21 cellular contexts compared by ENCODE assay signal in the genomic region with DNA sequence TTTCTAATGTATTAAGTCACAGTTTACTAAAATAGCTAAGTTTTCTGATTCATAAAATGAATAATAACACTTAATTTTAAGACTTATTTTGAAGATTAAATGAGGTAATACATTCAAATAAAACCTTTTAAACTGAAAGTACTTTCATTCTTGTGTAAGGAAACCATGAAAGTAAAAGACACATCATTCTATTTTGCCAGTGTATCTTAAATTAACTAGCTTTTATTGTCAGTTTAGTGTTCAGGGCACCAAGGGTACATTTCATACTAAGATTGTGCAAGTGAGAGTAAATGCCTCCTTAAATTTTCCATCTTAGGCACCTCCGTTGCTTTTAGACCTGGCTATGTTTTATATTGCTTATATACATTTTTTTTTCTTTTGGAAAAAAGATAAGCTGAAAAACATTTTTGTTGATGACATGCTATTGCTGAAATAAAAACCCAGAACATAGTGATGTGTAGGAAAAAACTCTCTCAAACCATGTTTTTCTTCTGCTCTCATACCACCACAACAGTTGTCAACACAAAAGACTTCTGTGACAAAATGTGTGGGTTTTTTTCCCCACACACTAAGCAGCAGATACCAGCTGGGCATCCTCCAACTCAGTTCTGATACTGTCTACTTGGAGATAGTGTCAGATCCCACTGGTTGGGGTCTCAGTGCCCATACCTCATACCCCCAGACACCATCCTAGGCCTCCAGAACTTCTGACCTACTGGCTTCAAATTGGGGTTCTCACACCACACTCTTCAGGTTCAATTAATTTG. TPM values are rescaled to one million over a fixed set of nuclear protein-coding genes. Genes with fewer than 3 reads are reported as not detected.
A peak's percentile ranks its signal among the peaks of the same experiment; 100 is the strongest.
DNase-seq lines count a peak whose midpoint lies in the region; ATAC-seq and TF ChIP-seq lines count a peak whose summit lies in the region.
"Had no signal": no experiment of that assay in that cellular context is flagged by ENCODE, and none has a peak within 500 bp of the region (broad histone marks: within the 10 kb centered on the region; RNA-seq: fewer than 3 reads in every experiment).

No MANE protein-coding gene starts in this region.

- H3K27me3 ChIP-seq in tibial artery (no peaks in the 10 kb centered on the region), heart left ventricle (no peaks in the 10 kb centered on the region)
- H3K27me3 ChIP-seq: gastroesophageal sphincter, left lung, stomach, upper lobe of left lung had no signal

- intact Hi-C loops in tibial artery (cut with DNase I; ENCODE audit: low total_unique reads) (no loop called here), heart left ventricle (cut with DNase I) (no loop called here)

- ATAC-seq in T-cell (replicated peaks in 1 of 4) (no peak), GM18520 (IDR thresholded peaks at IDR 0.05; ENCODE audit: unreplicated experiment) (no peak), heart left ventricle (no peak)
- ATAC-seq: gastroesophageal sphincter, GM23338, left lung, mucosa of descending colon, right cardiac atrium had no signal

- peaks cover 32% of the 10 kb centered on the region for H3K36me3 Mint-ChIP-seq in activated naive CD4-positive, alpha-beta T cell treated with anti-CD3 and anti-CD28 coated beads, Interleukin-2, amount 10 ng/mL, durations not matched to agents 7 days and 5 days
- H3K36me3 Mint-ChIP-seq in T-cell (peaks cover 5% of the 10 kb centered on the region), immature natural killer cell (no peaks in the 10 kb centered on the region)

- H3K4me3 ChIP-seq in tibial artery (no peak overlapping the region), heart left ventricle (no peak overlapping the region)
- H3K4me3 ChIP-seq: gastroesophageal sphincter, GM23338, left lung, mucosa of descending colon, stomach, upper lobe of left lung had no signal

- H3K36me3 ChIP-seq in tibial artery, result no peaks in the 10 kb centered on the region
- peaks cover 0 to 4% (median 0%) of the 10 kb centered on the region in 9 donors for H3K36me3 ChIP-seq in heart left ventricle
- H3K36me3 ChIP-seq: gastroesophageal sphincter, left lung, upper lobe of left lung had no signal

- H3K4me1 ChIP-seq in tibial artery (peaks cover 0 to 53% (median 8%) of the 10 kb centered on the region in 4 donors), heart left ventricle (peaks cover 0 to 64% (median 1%) of the 10 kb centered on the region in 12 donors)
- H3K4me1 ChIP-seq: Caco-2, gastroesophageal sphincter had no signal

- TF ChIP-seq CTCF in tibial artery (IDR thresholded peaks at IDR 0.05), result no peak
- TF ChIP-seq CTCF in heart left ventricle (IDR thresholded peaks at IDR 0.05), result no peak

- peak; percentile 29 for DNase-seq in activated naive CD4-positive, alpha-beta T cell treated with anti-CD3 and anti-CD28 coated beads, Interleukin-2, amount 10 ng/mL, durations not matched to agents 7 days and 5 days
- no peak for DNase-seq in activated naive CD4-positive, alpha-beta T cell treated with anti-CD3 and anti-CD28 coated beads, Interleukin-2, amount 50 U/mL, for 16 hours
- no peak for DNase-seq in T-cell
- no peak for DNase-seq in immature natural killer cell
- no peak for DNase-seq in tibial artery
- no peak for DNase-seq in heart left ventricle
- DNase-seq in NCI-H345 treated with DMSO at 0.1 percent for 48 hours (lab: John Stamatoyannopoulos, UW; ENCODE audit: unreplicated experiment), result no peak
- DNase-seq: Caco-2, EL, left lung, mucosa of descending colon, NCI-H1694, NCI-H2227 treated with DMSO at 0.1 percent for 48 hours, nucleus accumbens, right cardiac atrium, stomach, upper lobe of left lung had no signal

- POLR2A ChIA-PET in T-cell (lab: Charles Lee), result interaction anchor here (0.6 to 1.1 kb wide), 6 partner anchors 12 to 346 kb away, joined by 3 to 11 read pairs (median 3); no protein-coding TSS in a partner anchor

- peaks cover 16% of the 10 kb centered on the region for H3K4me1 Mint-ChIP-seq in activated naive CD4-positive, alpha-beta T cell treated with anti-CD3 and anti-CD28 coated beads, Interleukin-2, amount 10 ng/mL, durations not matched to agents 7 days and 5 days
- peaks cover 16 to 36% (median 28%) of the 10 kb centered on the region in 3 donors for H3K4me1 Mint-ChIP-seq in T-cell
- peaks cover 6 to 16% of the 10 kb centered on the region in 2 donors for H3K4me1 Mint-ChIP-seq in immature natural killer cell
- H3K4me1 Mint-ChIP-seq: GM23338 had no signal

- peak overlapping the region; percentile 77 for H3K27ac Mint-ChIP-seq in activated naive CD4-positive, alpha-beta T cell treated with anti-CD3 and anti-CD28 coated beads, Interleukin-2, amount 10 ng/mL, durations not matched to agents 7 days and 5 days
- peak overlapping the region; percentile 62 to 85 for H3K27ac Mint-ChIP-seq in T-cell
- peak overlapping the region in 5 of 6 donors; percentile 26 to 57 (median 48) for H3K27ac Mint-ChIP-seq in immature natural killer cell
- H3K27ac Mint-ChIP-seq: GM23338 had no signal

- no peak for TF ChIP-seq POLR2A in heart left ventricle (IDR thresholded peaks at IDR 0.05)

- peak overlapping the region; percentile 40 for H3K4me3 Mint-ChIP-seq in activated naive CD4-positive, alpha-beta T cell treated with anti-CD3 and anti-CD28 coated beads, Interleukin-2, amount 10 ng/mL, durations not matched to agents 7 days and 5 days
- peak overlapping the region in 2 of 3 donors; percentile 42 to 57 for H3K4me3 Mint-ChIP-seq in T-cell
- peak overlapping the region in 4 of 5 donors; percentile 26 to 43 (median 30) for H3K4me3 Mint-ChIP-seq in immature natural killer cell
- H3K4me3 Mint-ChIP-seq: GM23338 had no signal

- H3K9me3 Mint-ChIP-seq in activated naive CD4-positive, alpha-beta T cell treated with anti-CD3 and anti-CD28 coated beads, Interleukin-2, amount 10 ng/mL, durations not matched to agents 7 days and 5 days, result peaks cover 1% of the 10 kb centered on the region
- H3K9me3 Mint-ChIP-seq in T-cell (no peaks in the 10 kb centered on the region), immature natural killer cell (no peaks in the 10 kb centered on the region)
- H3K9me3 Mint-ChIP-seq: GM23338 had no signal

- H3K27me3 Mint-ChIP-seq in activated naive CD4-positive, alpha-beta T cell treated with anti-CD3 and anti-CD28 coated beads, Interleukin-2, amount 10 ng/mL, durations not matched to agents 7 days and 5 days, result no peaks in the 10 kb centered on the region
- H3K27me3 Mint-ChIP-seq in T-cell (no peaks in the 10 kb centered on the region), immature natural killer cell (ENCODE audit: low read depth in 3 of 3) (peaks cover 0 to 6% (median 0%) of the 10 kb centered on the region in 3 donors)

- CTCF ChIA-PET in activated naive CD4-positive, alpha-beta T cell treated with anti-CD3 and anti-CD28 coated beads, Interleukin-2, amount 10 ng/mL, durations not matched to agents 7 days and 5 days (lab: Charles Lee), result interaction anchor here (0.7 to 1.2 kb wide), 2 partner anchors 11 to 98 kb away, joined by 3 to 4 read pairs; no protein-coding TSS in a partner anchor
- CTCF ChIA-PET in T-cell (lab: Charles Lee), result interaction anchor here (0.5 to 0.8 kb wide), 6 partner anchors 11 to 305 kb away, joined by 3 to 4 read pairs (median 3); no protein-coding TSS in a partner anchor

- H3K9me3 ChIP-seq in tibial artery, result no peaks in the 10 kb centered on the region
- no peaks in the 10 kb centered on the region for H3K9me3 ChIP-seq in heart left ventricle
- H3K9me3 ChIP-seq: Caco-2, gastroesophageal sphincter, left lung, mucosa of descending colon, stomach, upper lobe of left lung had no signal

- H3K27ac ChIP-seq in tibial artery, result peak overlapping the region; percentile 43 to 45
- no peak overlapping the region for H3K27ac ChIP-seq in heart left ventricle
- H3K27ac ChIP-seq: gastroesophageal sphincter, left lung, RWPE1, stomach, upper lobe of left lung had no signal

- WGBS in heart left ventricle, 4 donors, result 63 to 85% (median 79%) methylated on average over 1 of the region's 1 CpG

RNA-seq across cellular contexts. Expression of a gene that starts 30.7 kb away (rescaled TPM):
- 10 to 100 TPM; 36.0 to 93.5 (median 62.7) TPM for total RNA-seq in T-cell
- 10 to 100 TPM in 2 of 3 donors, 1 to 10 TPM in 1; 9.4 to 19.3 (median 14.6) TPM for polyA plus RNA-seq in immature natural killer cell
- 10 to 100 TPM in 8 of 9 donors, 1 to 10 TPM in 1; 6.7 to 47.9 (median 16.6) TPM for total RNA-seq in heart left ventricle
- polyA plus RNA-seq in heart left ventricle, result 10 to 100 TPM in 1 of 2 donors, 1 to 10 TPM in 1; 9.8 to 17.0 TPM
- total RNA-seq: Caco-2 had no signal

Comparison
In these comparisons a context has a peak if more than half of its experiments do, and no peak if none do; other contexts are left out.
1. H3K27ac ChIP-seq: peak in tibial artery (2 of 2); none in heart left ventricle (0 of 12).
2. Peak in every context shown above with its lines, with median percentiles within 50 percentile points of each other: H3K27ac Mint-ChIP-seq and H3K4me3 Mint-ChIP-seq.